Comparison of ENCODE assay signal across 8 cellular contexts in genomic region chr15:64635486-64635815, GRCh38.
DNase-seq lines count a peak whose midpoint lies in the region; ATAC-seq and TF ChIP-seq lines count a peak whose summit lies in the region.

No MANE protein-coding gene starts in this region.

- TF ChIP-seq CTCF in activated B cell treated with CpG ODN at 0.5 μM for 24 hours (IDR thresholded peaks at IDR 0.05) (no peak), heart right ventricle (IDR thresholded peaks at IDR 0.05) (no peak), sigmoid colon (IDR thresholded peaks at IDR 0.05) (no peak)

- DNase-seq in activated CD4-positive, alpha-beta T cell treated with anti-CD3 and anti-CD28 coated beads, Interleukin-2, amount 10 ng/mL, durations not matched to agents 24 days and 14 days = no peak
- no peak for DNase-seq in activated CD4-positive, alpha-beta T cell treated with anti-CD3 and anti-CD28 coated beads for 48 hours
- DNase-seq in activated B cell treated with CpG ODN at 0.5 μM for 24 hours = no peak
- DNase-seq in heart right ventricle = peak in 1 of 2 donors; percentile 27
- peak; percentile 68 for DNase-seq in sigmoid colon

- no peaks in the 10 kb centered on the region for H3K27me3 Mint-ChIP-seq in activated CD4-positive, alpha-beta T cell treated with anti-CD3 and anti-CD28 coated beads, Interleukin-2, amount 10 ng/mL, durations not matched to agents 24 days and 14 days
- no peaks in the 10 kb centered on the region for H3K27me3 Mint-ChIP-seq in activated B cell treated with CpG ODN at 0.5 μM for 24 hours

- POLR2A ChIA-PET in activated B cell treated with CpG ODN at 0.5 μM for 24 hours (lab: Charles Lee) = interaction anchor here (0.6 to 1.1 kb wide), 2 partner anchors 175 to 806 kb away, joined by 3 read pairs; no protein-coding TSS in a partner anchor

- H3K36me3 ChIP-seq in heart right ventricle (peaks cover 0 to 18% (median 0%) of the 10 kb centered on the region in 9 donors), sigmoid colon (peaks cover 0 to 10% (median 0%) of the 10 kb centered on the region in 4 donors)

- H3K27ac ChIP-seq in heart right ventricle (peak overlapping the region in 9 of 10 donors; percentile 5 to 71 (median 54)), sigmoid colon (peak overlapping the region; percentile 8 to 67 (median 43))

- H3K27me3 ChIP-seq in heart right ventricle (no peaks in the 10 kb centered on the region), sigmoid colon (no peaks in the 10 kb centered on the region)

- H3K27ac Mint-ChIP-seq in activated CD4-positive, alpha-beta T cell treated with anti-CD3 and anti-CD28 coated beads, Interleukin-2, amount 10 ng/mL, durations not matched to agents 24 days and 14 days = peak overlapping the region; percentile 42
- peak overlapping the region; percentile 2 for H3K27ac Mint-ChIP-seq in activated B cell treated with CpG ODN at 0.5 μM for 24 hours

- intact Hi-C loops in activated CD4-positive, alpha-beta T cell treated with anti-CD3 and anti-CD28 coated beads, Interleukin-2, amount 10 ng/mL, durations not matched to agents 24 days and 14 days (cut with micrococcal nuclease) = loop anchor here (2.0 kb wide), 2 partner anchors 15 to 175 kb away; partner anchors contain the start of gene ZNF609
- intact Hi-C loops in activated B cell treated with CpG ODN at 0.5 μM for 24 hours (cut with micrococcal nuclease) (loop anchor here (5.0 kb wide), 1 partner anchor 38 kb away; no protein-coding TSS in a partner anchor), heart right ventricle (cut with DNase I) (no loop called here), sigmoid colon (cut with DNase I) (no loop called here)

- peaks cover 30% of the 10 kb centered on the region for H3K36me3 Mint-ChIP-seq in activated CD4-positive, alpha-beta T cell treated with anti-CD3 and anti-CD28 coated beads, Interleukin-2, amount 10 ng/mL, durations not matched to agents 24 days and 14 days (ENCODE audit: low read depth)
- peaks cover 25% of the 10 kb centered on the region for H3K36me3 Mint-ChIP-seq in activated B cell treated with CpG ODN at 0.5 μM for 24 hours (ENCODE audit: low read depth)

- H3K4me1 ChIP-seq in heart right ventricle = peaks cover 12 to 67% (median 39%) of the 10 kb centered on the region in 9 donors
- H3K4me1 ChIP-seq in sigmoid colon = peaks cover 0 to 51% (median 38%) of the 10 kb centered on the region in 4 donors

- ATAC-seq in activated B cell treated with CpG ODN at 0.5 μM for 24 hours (ENCODE audit: low read depth) = no peak
- peak; percentile 71 to 95 (median 90) for ATAC-seq in heart right ventricle
- no peak for ATAC-seq in GM19351 (IDR thresholded peaks at IDR 0.05; ENCODE audit: unreplicated experiment)
- ATAC-seq in GM18868 (IDR thresholded peaks at IDR 0.05; ENCODE audit: unreplicated experiment) = no peak
- ATAC-seq in GM18519 (IDR thresholded peaks at IDR 0.05; ENCODE audit: low FRiP score, unreplicated experiment) = no peak

- H3K4me3 Mint-ChIP-seq in activated CD4-positive, alpha-beta T cell treated with anti-CD3 and anti-CD28 coated beads, Interleukin-2, amount 10 ng/mL, durations not matched to agents 24 days and 14 days = no peak overlapping the region
- H3K4me3 Mint-ChIP-seq in activated B cell treated with CpG ODN at 0.5 μM for 24 hours = no peak overlapping the region

- H3K4me3 ChIP-seq in heart right ventricle = no peak overlapping the region
- H3K4me3 ChIP-seq in sigmoid colon = no peak overlapping the region

- H3K4me1 Mint-ChIP-seq in activated CD4-positive, alpha-beta T cell treated with anti-CD3 and anti-CD28 coated beads, Interleukin-2, amount 10 ng/mL, durations not matched to agents 24 days and 14 days = peaks cover 52% of the 10 kb centered on the region
- H3K4me1 Mint-ChIP-seq in activated B cell treated with CpG ODN at 0.5 μM for 24 hours = peaks cover 37% of the 10 kb centered on the region

- CTCF ChIA-PET in activated B cell treated with CpG ODN at 0.5 μM for 24 hours (lab: Charles Lee) = interaction anchor here (1.1 to 1.2 kb wide), 2 partner anchors 16 to 18 kb away, joined by 4 to 5 read pairs; no protein-coding TSS in a partner anchor

- peaks cover 4% of the 10 kb centered on the region for H3K9me3 Mint-ChIP-seq in activated CD4-positive, alpha-beta T cell treated with anti-CD3 and anti-CD28 coated beads, Interleukin-2, amount 10 ng/mL, durations not matched to agents 24 days and 14 days
- peaks cover 6% of the 10 kb centered on the region for H3K9me3 Mint-ChIP-seq in activated B cell treated with CpG ODN at 0.5 μM for 24 hours

- TF ChIP-seq EP300 in sigmoid colon (IDR thresholded peaks at IDR 0.05) = no peak

- TF ChIP-seq POLR2A in sigmoid colon (IDR thresholded peaks at IDR 0.05) = no peak

- H3K9me3 ChIP-seq in heart right ventricle = peaks cover 0 to 13% (median 0%) of the 10 kb centered on the region in 11 donors
- H3K9me3 ChIP-seq in sigmoid colon = no peaks in the 10 kb centered on the region

Comparison
In these comparisons a context has a peak if more than half of its experiments do, and no peak if none do; other contexts are left out.
1. ATAC-seq: peak in heart right ventricle (8 of 8); none in activated B cell treated with CpG ODN at 0.5 μM for 24 hours (single experiment), GM19351 (single experiment), GM18868 (single experiment) and GM18519 (single experiment).
2. intact Hi-C loops: an anchor here in activated CD4-positive, alpha-beta T cell treated with anti-CD3 and anti-CD28 coated beads, Interleukin-2, amount 10 ng/mL, durations not matched to agents 24 days and 14 days (2.0 kb wide) and activated B cell treated with CpG ODN at 0.5 μM for 24 hours (5.0 kb wide); none called in heart right ventricle and sigmoid colon.